In genomic region chr3:184750684-184751083, GRCh38 we compare ENCODE assay signal across 27 cellular contexts. TPM values are rescaled to one million over a fixed set of nuclear protein-coding genes. Genes with fewer than 3 reads are reported as not detected.
DNase-seq lines count a peak whose midpoint lies in the region; ATAC-seq, FAIRE-seq and TF ChIP-seq lines count a peak whose summit lies in the region.
"Had no signal": no experiment of that assay in that cellular context is flagged by ENCODE, and none has a peak within 500 bp of the region (broad histone marks: within the 10 kb centered on the region; RNA-seq: fewer than 3 reads in every experiment).

No MANE protein-coding gene starts in this region.

- H3K36me3 Mint-ChIP-seq in dendritic cell treated with granulocyte-macrophage colony-stimulating factor and Interleukin-4, amounts not matched to agents 40 ng/mL and 50 ng/mL, for 4 days (ENCODE audit: low read depth), result no peaks in the 10 kb centered on the region
- H3K36me3 Mint-ChIP-seq: CD4-positive, CD25-positive, alpha-beta regulatory T cell; IgD-negative memory B cell had no signal

- no peak for TF ChIP-seq CTCF in cardiac muscle cell (IDR thresholded peaks at IDR 0.05; ENCODE audit: low read depth, low read length)
- TF ChIP-seq CTCF in coronary artery (IDR thresholded peaks at IDR 0.05), result no peak
- no peak for TF ChIP-seq CTCF in HepG2 (CRISPR knock-in tag; IDR thresholded peaks at IDR 0.05)

- H3K9me3 ChIP-seq in cardiac muscle cell (ENCODE audit: low read depth) (no peaks in the 10 kb centered on the region), HepG2 (ENCODE audit: low read length) (no peaks in the 10 kb centered on the region)
- H3K9me3 ChIP-seq: BLaER1, HAP-1 had no signal

- TF ChIP-seq RAD21 in HepG2 (CRISPR knock-in tag; IDR thresholded peaks at IDR 0.05), result no peak

- no peak overlapping the region for H2AFZ ChIP-seq in HepG2 (ENCODE audit: low read length)

- BruUV-seq in HepG2 (replicated peaks; lab: Mats Ljungman, UMichigan), result no TSS peak

- no peak overlapping the region for H3K4me2 ChIP-seq in HepG2 (ENCODE audit: low read depth, low read length)

- H3K27ac ChIP-seq in cardiac muscle cell (peak overlapping the region; percentile 28), coronary artery (no peak overlapping the region), HepG2 (ENCODE audit: extremely low read length, insufficient read depth, low read length) (no peak overlapping the region)
- H3K27ac ChIP-seq: BLaER1 had no signal

- H3K36me3 ChIP-seq in cardiac muscle cell (no peaks in the 10 kb centered on the region), HepG2 (replicated peaks in 1 of 2; ENCODE audit: control insufficient read depth in 1 of 2, insufficient read depth in 2 of 2, low read length in 2 of 2) (no peaks in the 10 kb centered on the region)
- H3K36me3 ChIP-seq: BLaER1, HAP-1 had no signal

- intact Hi-C loops in Right ventricle myocardium superior (cut with DNase I) (no loop called here), posterior vena cava (cut with DNase I) (no loop called here), HepG2 (cut with micrococcal nuclease; ENCODE audit: unreplicated experiment) (no loop called here)
- intact Hi-C loops in dendritic cell treated with granulocyte-macrophage colony-stimulating factor and Interleukin-4, amounts not matched to agents 40 ng/mL and 50 ng/mL, for 4 days (cut with micrococcal nuclease), result no loop called here

- no peaks in the 10 kb centered on the region for H3K79me2 ChIP-seq in HepG2 (ENCODE audit: insufficient read depth, low read length)

- H3K27me3 ChIP-seq in cardiac muscle cell (no peaks in the 10 kb centered on the region), HepG2 (ENCODE audit: control insufficient read depth in 1 of 2, insufficient read depth in 2 of 2, low read length in 2 of 2) (peaks cover 1 to 30% of the 10 kb centered on the region in 2 experiments)
- H3K27me3 ChIP-seq: BLaER1 had no signal

- DNase-seq in cardiac muscle cell (ENCODE audit: low read depth in 1 of 2, low spot score in 1 of 2) (no peak), Right ventricle myocardium superior (no peak), posterior vena cava (ENCODE audit: low spot score) (peak; percentile 42), H54 (ENCODE audit: insufficient read length, low spot score) (no peak), coronary artery (ENCODE audit: low spot score) (no peak), HepG2 (ENCODE audit: low spot score) (no peak)
- DNase-seq: CD4-positive, CD25-positive, alpha-beta regulatory T cell; DMS153; DND-41; HFFc6; NCI-H1092; NCI-H1417 treated with DMSO at 0.1 percent for 48 hours; NCI-H1694 treated with DMSO at 0.1 percent for 48 hours; NCI-H2081; NCI-H2171 treated with DMSO at 0.1 percent for 48 hours; NCI-H345; NCI-H510A treated with DMSO at 0.1 percent for 48 hours; NCI-H748 treated with DMSO at 0.1 percent for 48 hours; NK-92 treated with Interleukin-12 subunit alpha and Interleukin-12 subunit beta, amount 100 ng/mL, for 24 hours; PC-3; SHP77 had no signal

- TF ChIP-seq POLR2A in H54 (IDR thresholded peaks at IDR 0.05; ENCODE audit: low read depth, low read length) (no peak), HepG2 (IDR thresholded peaks at IDR 0.05; ENCODE audit: insufficient read depth in 1 of 2, low read depth in 2 of 2, low read length in 2 of 2) (no peak)

- H3K9ac ChIP-seq in HepG2 (ENCODE audit: insufficient read depth, low read depth, low read length), result no peak overlapping the region
- H3K9ac ChIP-seq: BLaER1 had no signal

- H4K20me1 ChIP-seq in HepG2 (ENCODE audit: insufficient read depth, low read length), result no peaks in the 10 kb centered on the region
- H4K20me1 ChIP-seq: BLaER1 had no signal

- in situ Hi-C loops in HepG2 (cut with HindIII; ENCODE audit: extremely low pct_ligation_motif_present, low pct_unique_long_range_greater_than_20kb), result no loop called here

- TF ChIP-seq EP300 in HepG2 (IDR thresholded peaks at IDR 0.05; ENCODE audit: low read depth in 2 of 2, low read length in 2 of 2) (no peak), HepG2 (CRISPR knock-in tag; IDR thresholded peaks at IDR 0.05; ENCODE audit: borderline replicate concordance) (no peak)

- H3K9me3 Mint-ChIP-seq in dendritic cell treated with granulocyte-macrophage colony-stimulating factor and Interleukin-4, amounts not matched to agents 40 ng/mL and 50 ng/mL, for 4 days, result no peaks in the 10 kb centered on the region
- H3K9me3 Mint-ChIP-seq: HFFc6, IgD-negative memory B cell had no signal

- FAIRE-seq in H54 (lab: Jason Lieb, UNC) (no peak), HepG2 (lab: Jason Lieb, UNC) (no peak)
- FAIRE-seq: GM12892, GM19239 had no signal

- H3K27ac Mint-ChIP-seq in dendritic cell treated with granulocyte-macrophage colony-stimulating factor and Interleukin-4, amounts not matched to agents 40 ng/mL and 50 ng/mL, for 4 days, result peak overlapping the region; percentile 97
- H3K27ac Mint-ChIP-seq: HFFc6 had no signal

- POLR2A ChIA-PET in HepG2 (lab: Yijun Ruan, JAX), result no interaction called here

- peaks cover 43% of the 10 kb centered on the region for H3K4me1 ChIP-seq in cardiac muscle cell (ENCODE audit: low read depth)
- no peaks in the 10 kb centered on the region for H3K4me1 ChIP-seq in HepG2 (ENCODE audit: insufficient read depth, low read length)
- H3K4me1 ChIP-seq: HAP-1 had no signal

- H3K4me3 Mint-ChIP-seq in dendritic cell treated with granulocyte-macrophage colony-stimulating factor and Interleukin-4, amounts not matched to agents 40 ng/mL and 50 ng/mL, for 4 days, result no peak overlapping the region
- H3K4me3 Mint-ChIP-seq: HFFc6, IgD-negative memory B cell had no signal

- H3K4me3 ChIP-seq in cardiac muscle cell (no peak overlapping the region), coronary artery (no peak overlapping the region), HepG2 (replicated peaks in 1 of 3; ENCODE audit: insufficient read depth in 1 of 3, low read depth in 2 of 3, low read length in 3 of 3) (no peak overlapping the region)
- H3K4me3 ChIP-seq: BLaER1, HAP-1 had no signal

- CTCF ChIA-PET in HepG2 (lab: Yijun Ruan, JAX; ENCODE audit: low intra/inter-chr PET ratio, low total read pairs), result no interaction called here

- WGBS in HepG2 (ENCODE audit: low lambda C conversion rate), result 19% methylated on average over 7 of the region's 14 CpGs

- peaks cover 63% of the 10 kb centered on the region for H3K4me1 Mint-ChIP-seq in dendritic cell treated with granulocyte-macrophage colony-stimulating factor and Interleukin-4, amounts not matched to agents 40 ng/mL and 50 ng/mL, for 4 days (ENCODE audit: low read depth)

- peaks cover 6% of the 10 kb centered on the region for H3K27me3 Mint-ChIP-seq in dendritic cell treated with granulocyte-macrophage colony-stimulating factor and Interleukin-4, amounts not matched to agents 40 ng/mL and 50 ng/mL, for 4 days

- ATAC-seq in Right ventricle myocardium superior (ENCODE audit: poor library complexity) (no peak), HepG2 (no peak)
- ATAC-seq: PC-3 had no signal

TF ChIP-seq in HepG2, 621 proteins besides CTCF, POLR2A, EP300 and RAD21:
- TF ChIP-seq ZNF276 (CRISPR knock-in tag; IDR thresholded peaks at IDR 0.05; ENCODE audit: low read depth) (no peak), ZNF883 (CRISPR knock-in tag; IDR thresholded peaks at IDR 0.05; ENCODE audit: not compliant biosample characterization) (no peak), SIN3B (IDR thresholded peaks at IDR 0.05; ENCODE audit: low read length) (no peak)

RNA-seq across cellular contexts. Expression of gene MAGEF1, which starts 38.8 kb away (rescaled TPM):
- total RNA-seq in cardiac muscle cell (200 and 255 TPM in 2 replicates), Right ventricle myocardium superior (28.5 TPM), posterior vena cava (10 to 100 TPM; 29.6 to 31.3 TPM), HepG2 (2016; rRNA removed; fragmentation: Illumina TruSeq; extraction: Trizol) (60.5 and 62.4 TPM in 2 replicates)
- polyA plus RNA-seq in cardiac muscle cell (236 and 249 TPM in 2 replicates), HepG2 (2011; rRNA removed) (26.0 and 28.4 TPM in 2 replicates)
- 11.1 and 11.7 TPM in 2 replicates for total RNA-seq in HepG2 (2016; cell fraction: cytosol; rRNA removed; fragmentation: Illumina TruSeq; extraction: Trizol; ENCODE audit: low read depth)
- 62.2 and 63.0 TPM in 2 replicates for total RNA-seq in HepG2 (2016; cell fraction: insoluble cytoplasmic fraction; rRNA removed; fragmentation: Illumina TruSeq; extraction: Trizol)
- total RNA-seq in HepG2 (2016; cell fraction: membrane; rRNA removed; fragmentation: Illumina TruSeq; extraction: Trizol), result 35.0 and 37.6 TPM in 2 replicates
- 29.3 and 33.3 TPM in 2 replicates for total RNA-seq in HepG2 (2016; cell fraction: nucleus; rRNA removed; fragmentation: Illumina TruSeq; extraction: Trizol)
- polyA plus RNA-seq in HepG2 (2011; cell fraction: cytosol; rRNA removed), result 28.8 and 31.3 TPM in 2 replicates
- 9.3 and 9.9 TPM in 2 replicates for polyA plus RNA-seq in HepG2 (2011; cell fraction: nucleus; rRNA removed)
- 40.7 and 43.6 TPM in 2 replicates for polyA plus RNA-seq in HepG2 (2012)
- 9.6 and 9.9 TPM in 2 replicates for polyA plus RNA-seq in HepG2 (2016; cell fraction: cytosol; fragmentation: Illumina TruSeq; extraction: Trizol; ENCODE audit: low read depth)
- 85.1 and 85.2 TPM in 2 replicates for polyA plus RNA-seq in HepG2 (2016; cell fraction: insoluble cytoplasmic fraction; fragmentation: Illumina TruSeq; extraction: Trizol; ENCODE audit: low read depth)
- polyA plus RNA-seq in HepG2 (2016; cell fraction: membrane; fragmentation: Illumina TruSeq; extraction: Trizol; ENCODE audit: low read depth), result 27.9 and 30.4 TPM in 2 replicates
- 55.9 and 56.3 TPM in 2 replicates for polyA plus RNA-seq in HepG2 (2016; cell fraction: nucleus; fragmentation: Illumina TruSeq; extraction: Trizol; ENCODE audit: insufficient read depth, low read depth)
- 7.2 and 10.5 TPM in 2 replicates for polyA minus RNA-seq in HepG2 (2011; rRNA and poly(A)+ RNA removed; ENCODE audit: low replicate concordance)
- 18.7 and 19.4 TPM in 2 replicates for polyA minus RNA-seq in HepG2 (2011; cell fraction: cytosol; rRNA and poly(A)+ RNA removed)
- polyA minus RNA-seq in HepG2 (2011; cell fraction: nucleus; rRNA and poly(A)+ RNA removed), result 8.4 and 9.0 TPM in 2 replicates
